14 cellular contexts compared by ENCODE assay signal in genomic region chr21:44653656-44654575, GRCh38. TPM values are rescaled to one million over a fixed set of nuclear protein-coding genes. Genes with fewer than 3 reads are reported as not detected.
DNase-seq lines count a peak whose midpoint lies in the region; ATAC-seq, FAIRE-seq and TF ChIP-seq lines count a peak whose summit lies in the region.
"Had no signal": no experiment of that assay in that cellular context is flagged by ENCODE, and none has a peak within 500 bp of the region (broad histone marks: within the 10 kb centered on the region; RNA-seq: fewer than 3 reads in every experiment).

No MANE protein-coding gene starts in this region.

- DNase-seq in COR-L47 (lab: John Stamatoyannopoulos, UW) (peak; percentile 93), NCI-H345 treated with DMSO at 0.1 percent for 48 hours (lab: John Stamatoyannopoulos, UW; ENCODE audit: unreplicated experiment) (peak; percentile 87), immature natural killer cell (peak in 1 of 3 donors; percentile 52), cerebellar nuclear complex (lab: John Stamatoyannopoulos, UW) (no peak), brain microvascular endothelial cell (no peak), HTR-8/SVneo (ENCODE audit: insufficient read length, low spot score) (no peak)
- peak; percentile 47 for DNase-seq in activated CD8-positive, alpha-beta memory T cell treated with anti-CD3 and anti-CD28 coated beads, Interleukin-2, amount 50 U/mL, for 48 hours
- DNase-seq: Calu3, sigmoid colon had no signal

- no peak for ATAC-seq in HG03439 (IDR thresholded peaks at IDR 0.05; ENCODE audit: unreplicated experiment)

- peaks cover 10 to 16% (median 12%) of the 10 kb centered on the region in 3 donors for H3K36me3 Mint-ChIP-seq in immature natural killer cell

- in situ Hi-C loops in brain microvascular endothelial cell (cut with HindIII; ENCODE audit: low pct_ligation_motif_present, low sequenced_read_pairs) = no loop called here

- no peak overlapping the region for H3K27ac ChIP-seq in brain microvascular endothelial cell
- H3K27ac ChIP-seq: sigmoid colon, SJSA1 had no signal

- peak overlapping the region in 2 of 5 donors; percentile 13 to 41 for H3K4me3 Mint-ChIP-seq in immature natural killer cell

- H3K9me3 Mint-ChIP-seq in immature natural killer cell = peaks cover 6 to 18% (median 13%) of the 10 kb centered on the region in 6 donors

- H3K27me3 ChIP-seq in brain microvascular endothelial cell (replicated peaks) = no peaks in the 10 kb centered on the region

- H3K27me3 Mint-ChIP-seq in immature natural killer cell (ENCODE audit: low read depth in 3 of 3) = peaks cover 4 to 15% (median 13%) of the 10 kb centered on the region in 3 donors

- H3K4me3 ChIP-seq in brain microvascular endothelial cell (ENCODE audit: low read depth, low read length) = no peak overlapping the region
- H3K4me3 ChIP-seq: K562, sigmoid colon, SJSA1 had no signal

- H3K27ac Mint-ChIP-seq in immature natural killer cell = peak overlapping the region; percentile 37 to 85 (median 70)

- H3K36me3 ChIP-seq in brain microvascular endothelial cell (replicated peaks) = no peaks in the 10 kb centered on the region
- H3K36me3 ChIP-seq: sigmoid colon, SJSA1 had no signal

- peaks cover 40 to 52% of the 10 kb centered on the region in 2 donors for H3K4me1 Mint-ChIP-seq in immature natural killer cell

- no peak for FAIRE-seq in HTR-8/SVneo (lab: Jason Lieb, UNC)
- FAIRE-seq: GM19239, H54, K562 had no signal

- TF ChIP-seq CTCF in brain microvascular endothelial cell (IDR thresholded peaks at IDR 0.05; ENCODE audit: low read depth, low read length, missing control alignments) = no peak

RNA-seq across cellular contexts. Expression of gene KRTAP12-4, which starts 0.5 kb away (rescaled TPM):
- not detected for polyA plus RNA-seq in immature natural killer cell
- polyA plus RNA-seq: K562, sigmoid colon had no signal

RNA-seq across cellular contexts. Expression of gene KRTAP12-3, which starts 3.8 kb away (rescaled TPM):
- 1 to 10 TPM in 1 of 3 donors, not detected in 2; 1.3 TPM for polyA plus RNA-seq in immature natural killer cell
- polyA plus RNA-seq: K562, sigmoid colon had no signal

RNA-seq across cellular contexts. Expression of gene KRTAP10-11, which starts 7.7 kb away (rescaled TPM):
- polyA plus RNA-seq in immature natural killer cell = not detected
- polyA plus RNA-seq: K562, sigmoid colon had no signal

RNA-seq across cellular contexts. Expression of gene KRTAP12-2, which starts 12.8 kb away (rescaled TPM):
- not detected for polyA plus RNA-seq in immature natural killer cell
- polyA plus RNA-seq: K562, sigmoid colon had no signal

RNA-seq across cellular contexts. Expression of gene KRTAP10-10, which starts 16.8 kb away (rescaled TPM):
- polyA plus RNA-seq in immature natural killer cell = not detected
- polyA plus RNA-seq: K562, sigmoid colon had no signal

Comparison
In these comparisons a context has a peak if more than half of its experiments do, and no peak if none do; other contexts are left out.
1. DNase-seq: peak in COR-L47 (single experiment), NCI-H345 treated with DMSO at 0.1 percent for 48 hours (single experiment) and activated CD8-positive, alpha-beta memory T cell treated with anti-CD3 and anti-CD28 coated beads, Interleukin-2, amount 50 U/mL, for 48 hours (single experiment); none in cerebellar nuclear complex (0 of 2), brain microvascular endothelial cell (single experiment) and HTR-8/SVneo (single experiment).